Comparison of ENCODE assay signal across 8 cellular contexts in the genomic region with DNA sequence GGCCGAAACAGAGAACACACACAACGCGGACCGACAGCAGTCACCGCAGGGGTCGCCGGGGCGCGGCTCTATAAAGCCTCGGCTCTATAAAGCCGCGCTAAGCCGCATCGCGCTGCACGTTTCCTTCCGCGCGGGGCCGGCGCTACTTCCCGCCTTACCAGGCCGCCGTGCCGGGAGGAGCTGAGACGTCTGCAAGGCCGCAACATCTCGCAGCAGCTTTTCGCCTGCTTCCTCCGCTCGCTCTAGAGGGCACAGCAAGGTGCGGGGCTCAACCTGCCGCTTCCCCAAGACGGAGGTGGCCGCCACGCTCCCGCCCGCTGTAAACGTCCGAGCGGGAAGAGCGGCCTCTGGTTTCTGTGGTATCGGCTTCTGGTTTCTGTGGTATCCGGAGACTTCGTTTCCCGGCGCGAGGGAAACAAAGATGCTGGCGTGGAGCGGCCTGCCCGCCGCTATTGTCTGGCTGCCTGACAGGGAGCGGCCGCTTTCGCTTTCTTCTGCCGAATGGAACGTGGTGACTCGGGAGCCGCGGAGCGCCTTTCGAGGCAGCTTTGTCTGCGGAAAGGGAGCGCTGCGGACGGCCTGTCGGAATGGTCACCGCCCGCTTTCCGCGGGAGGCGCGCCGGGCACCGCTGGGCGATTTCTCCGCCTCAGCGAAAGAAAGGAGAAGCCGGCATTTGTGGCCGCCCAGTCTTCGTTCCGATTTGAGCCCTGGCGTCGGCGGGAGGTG.
DNase-seq lines count a peak whose midpoint lies in the region; ATAC-seq lines count a peak whose summit lies in the region.

No MANE protein-coding gene starts in this region.

- no peaks in the 10 kb centered on the region for H3K27me3 ChIP-seq in effector memory CD4-positive, alpha-beta T cell (replicated peaks; ENCODE audit: control insufficient read depth, insufficient read depth, low read length, poor library complexity, severe bottlenecking)

- peak overlapping the region; percentile 94 for H3K4me3 ChIP-seq in effector memory CD4-positive, alpha-beta T cell (ENCODE audit: insufficient read depth, low read depth, low read length, poor library complexity, severe bottlenecking)

- DNase-seq in AG08396 (ENCODE audit: low spot score) (peak; percentile 76), NCI-H446 treated with DMSO at 0.1 percent for 48 hours (lab: John Stamatoyannopoulos, UW) (peak; percentile 12), medulla oblongata (ENCODE audit: extremely low spot score) (peak; percentile 89)
- DNase-seq in activated CD8-positive, alpha-beta memory T cell treated with anti-CD3 and anti-CD28 coated beads for 24 hours = peak; percentile 94
- DNase-seq in effector memory CD4-positive, alpha-beta T cell = peak; percentile 75 to 80 (median 79)
- DNase-seq in stimulated activated CD4-positive, alpha-beta T cell treated with anti-CD3 and anti-CD28 coated beads, TNF-alpha, amount 100 ng/mL, for 4 hours (ENCODE audit: low read depth in 3 of 3) = peak; percentile 74 to 87 (median 81)

- peaks cover 4% of the 10 kb centered on the region for H3K4me1 ChIP-seq in effector memory CD4-positive, alpha-beta T cell (ENCODE audit: control insufficient read depth, insufficient read depth, low read length, poor library complexity, severe bottlenecking)

- ATAC-seq in GM18519 (IDR thresholded peaks at IDR 0.05; ENCODE audit: low FRiP score, unreplicated experiment) = peak; percentile 53
- ATAC-seq in HG03045 (IDR thresholded peaks at IDR 0.05; ENCODE audit: unreplicated experiment) = peak; percentile 84

- peak overlapping the region; percentile 88 for H3K27ac ChIP-seq in effector memory CD4-positive, alpha-beta T cell (ENCODE audit: insufficient read depth, low read length, poor library complexity, severe bottlenecking)

- no peaks in the 10 kb centered on the region for H3K36me3 ChIP-seq in effector memory CD4-positive, alpha-beta T cell (ENCODE audit: control insufficient read depth, insufficient read depth, low read length)

- no peaks in the 10 kb centered on the region for H3K9me3 ChIP-seq in effector memory CD4-positive, alpha-beta T cell (ENCODE audit: control insufficient read depth, low read length)

Comparison
In these comparisons a context has a peak if more than half of its experiments do, and no peak if none do; other contexts are left out.
1. Peak in every context shown above with its lines: DNase-seq, ATAC-seq, H3K4me3 ChIP-seq and H3K27ac ChIP-seq.
2. DNase-seq: peak in every context shown above with its lines; median percentile 94 in activated CD8-positive, alpha-beta memory T cell treated with anti-CD3 and anti-CD28 coated beads for 24 hours; 89 in medulla oblongata; 81 in stimulated activated CD4-positive, alpha-beta T cell treated with anti-CD3 and anti-CD28 coated beads, TNF-alpha, amount 100 ng/mL, for 4 hours; 79 in effector memory CD4-positive, alpha-beta T cell; 76 in AG08396; 12 in NCI-H446 treated with DMSO at 0.1 percent for 48 hours.